8 cellular contexts compared by ENCODE assay signal in genomic region chrX:65667157-65667502, GRCh38. TPM values are rescaled to one million over a fixed set of nuclear protein-coding genes. Genes with fewer than 3 reads are reported as not detected.
DNase-seq lines count a peak whose midpoint lies in the region; ATAC-seq and TF ChIP-seq lines count a peak whose summit lies in the region.

No MANE protein-coding gene starts in this region.

- peak overlapping the region; percentile 74 for H2AFZ ChIP-seq in parathyroid adenoma

- H3K36me3 ChIP-seq in DOHH2 (ENCODE audit: control insufficient read depth, low read length) (peaks cover 35% of the 10 kb centered on the region), parathyroid adenoma (ENCODE audit: control insufficient read depth, insufficient read depth, low read length) (no peaks in the 10 kb centered on the region)

- no peak for DNase-seq in stimulated activated CD8-positive, alpha-beta memory T cell treated with anti-CD3 and anti-CD28 coated beads, Interleukin-4, amount 100 ng/mL, for 48 hours
- no peak for DNase-seq in DMS153 (lab: John Stamatoyannopoulos, UW)
- DNase-seq in HuH-7.5 (ENCODE audit: low spot score), result no peak
- no peak for DNase-seq in activated effector memory CD4-positive, alpha-beta T cell treated with Interleukin-2 at 50 U/mL for 16 hours

- H3F3A ChIP-seq in DOHH2 (ENCODE audit: control insufficient read depth, insufficient read depth), result no peaks in the 10 kb centered on the region

- no peaks in the 10 kb centered on the region for H3K27me3 ChIP-seq in DOHH2 (ENCODE audit: control insufficient read depth, low read length)
- H3K27me3 ChIP-seq in parathyroid adenoma (ENCODE audit: control insufficient read depth, insufficient read depth, low read length), result no peaks in the 10 kb centered on the region

- H3K4me3 ChIP-seq in DOHH2 (ENCODE audit: low read length) (peak overlapping the region; percentile 91), parathyroid adenoma (ENCODE audit: low read depth, low read length) (no peak overlapping the region)

- H3K27ac ChIP-seq in DOHH2 (ENCODE audit: low read depth, low read length), result peak overlapping the region; percentile 37
- H3K27ac ChIP-seq in parathyroid adenoma, result peak overlapping the region; percentile 7

- H3K4me3 Mint-ChIP-seq in brain, result peak overlapping the region; percentile 74 to 84 (median 81)

- H3K9me2 ChIP-seq in DOHH2 (replicated peaks; ENCODE audit: control insufficient read depth, low read length), result no peaks in the 10 kb centered on the region

- no peaks in the 10 kb centered on the region for H3K36me3 Mint-ChIP-seq in brain

- H3K9me3 Mint-ChIP-seq in brain, result peaks cover 0 to 20% (median 6%) of the 10 kb centered on the region in 5 experiments

- peaks cover 10% of the 10 kb centered on the region for H3K27me3 Mint-ChIP-seq in brain

- peak; percentile 33 for ATAC-seq in HG02943 (IDR thresholded peaks at IDR 0.05; ENCODE audit: low read depth, unreplicated experiment)

- H3K9me3 ChIP-seq in DOHH2 (ENCODE audit: control insufficient read depth, insufficient read depth, low read length) (peaks cover 1% of the 10 kb centered on the region; the same call in 1 of the 2 replicates), parathyroid adenoma (ENCODE audit: control insufficient read depth, low read length) (no peaks in the 10 kb centered on the region)

- peak overlapping the region; percentile 63 to 99 (median 88) for H3K27ac Mint-ChIP-seq in brain

- H4K20me1 ChIP-seq in DOHH2 (ENCODE audit: control insufficient read depth, insufficient read depth, low read depth, low read length), result no peaks in the 10 kb centered on the region

- H3K4me2 ChIP-seq in DOHH2 (ENCODE audit: low read length) (peak overlapping the region; percentile 46), parathyroid adenoma (ENCODE audit: low read length) (no peak overlapping the region)

- H3K79me2 ChIP-seq in DOHH2 (ENCODE audit: control insufficient read depth, low read length) (peaks cover 44% of the 10 kb centered on the region), parathyroid adenoma (peaks cover 7% of the 10 kb centered on the region)

- TF ChIP-seq CTCF in DOHH2 (IDR thresholded peaks at IDR 0.05; ENCODE audit: low read depth, low read length, poor library complexity, severe bottlenecking), result no peak
- TF ChIP-seq CTCF in brain (conservative IDR thresholded peaks at IDR 0.05), result no peak
- TF ChIP-seq CTCF in parathyroid adenoma (IDR thresholded peaks at IDR 0.05), result no peak

- no peak overlapping the region for H3K9ac ChIP-seq in parathyroid adenoma

- H3K4me1 Mint-ChIP-seq in brain, result peaks cover 27% of the 10 kb centered on the region

- H3K4me1 ChIP-seq in DOHH2 (ENCODE audit: control insufficient read depth, low read length) (peaks cover 35% of the 10 kb centered on the region), parathyroid adenoma (no peaks in the 10 kb centered on the region)

RNA-seq across cellular contexts. Expression of gene MSN, which starts 0.3 kb away (rescaled TPM):
- 231 TPM for polyA plus RNA-seq in brain (ENCODE audit: insufficient read depth, low read depth, low replicate concordance)
